16 cellular contexts compared by ENCODE assay signal in genomic region chr3:43031490-43032216, GRCh38. TPM values are rescaled to one million over a fixed set of nuclear protein-coding genes. Genes with fewer than 3 reads are reported as not detected.
DNase-seq lines count a peak whose midpoint lies in the region; ATAC-seq and TF ChIP-seq lines count a peak whose summit lies in the region.
"Had no signal": no experiment of that assay in that cellular context is flagged by ENCODE, and none has a peak within 500 bp of the region (broad histone marks: within the 10 kb centered on the region; RNA-seq: fewer than 3 reads in every experiment).

No MANE protein-coding gene starts in this region.

- ATAC-seq in left ventricle myocardium superior (peak; percentile 93), GM21528 (IDR thresholded peaks at IDR 0.05; ENCODE audit: low FRiP score, unreplicated experiment) (no peak)
- ATAC-seq: HCT116; natural killer cell treated with Interleukin-12 subunit alpha and Interleukin-12 subunit beta and Interleukin-15 and Interleukin-18, amount 100 ng/mL, for 72 hours had no signal

- no peaks in the 10 kb centered on the region for H3K27me3 ChIP-seq in suprapubic skin
- H3K27me3 ChIP-seq: SJCRH30 had no signal

- CTCF ChIA-PET in RWPE1 (lab: Yijun Ruan, JAX): no interaction called here

- TF ChIP-seq CTCF in coronary artery (IDR thresholded peaks at IDR 0.05) (no peak), suprapubic skin (IDR thresholded peaks at IDR 0.05) (no peak), RWPE1 (conservative IDR thresholded peaks at IDR 0.05; ENCODE audit: low read depth) (no peak)

- H3K4me3 ChIP-seq in coronary artery: no peak overlapping the region
- no peak overlapping the region for H3K4me3 ChIP-seq in suprapubic skin
- H3K4me3 ChIP-seq: prostate gland, SJCRH30 had no signal

- peaks cover 5% of the 10 kb centered on the region for H3K4me1 ChIP-seq in suprapubic skin
- H3K4me1 ChIP-seq: prostate gland, SJCRH30 had no signal

- POLR2A ChIA-PET in RWPE1 (lab: Yijun Ruan, JAX; ENCODE audit: low non-redundant PET): no interaction called here

- DNase-seq in NOMO-1 (lab: John Stamatoyannopoulos, UW; ENCODE audit: unreplicated experiment in 2 of 2) (peak; percentile 34 to 67), coronary artery (ENCODE audit: low spot score) (peak; percentile 76), left ventricle myocardium superior (peak; percentile 55), suprapubic skin (ENCODE audit: low spot score in 2 of 2) (peak; percentile 84 to 88), retina (no peak), RWPE1 (ENCODE audit: low spot score) (no peak)
- DNase-seq: activated CD4-positive, CD25-positive, alpha-beta regulatory T cell treated with anti-CD3 and anti-CD28 coated beads, Interleukin-2, amount 50 U/mL, for 72 hours; NCI-H187; NCI-H345; SJCRH30 had no signal

- H3K27ac ChIP-seq in coronary artery (peak overlapping the region in 1 of 2 donors; percentile 39), suprapubic skin (no peak overlapping the region), RWPE1 (no peak overlapping the region)
- H3K27ac ChIP-seq: prostate gland, SJCRH30 had no signal

- TF ChIP-seq EP300 in suprapubic skin (IDR thresholded peaks at IDR 0.05): no peak

- H3K9me3 ChIP-seq in suprapubic skin: no peaks in the 10 kb centered on the region
- H3K9me3 ChIP-seq: prostate gland, SJCRH30 had no signal

- 33% methylated on average over 5 of the region's 5 CpGs for WGBS in suprapubic skin

- no peaks in the 10 kb centered on the region for H3K36me3 ChIP-seq in suprapubic skin
- H3K36me3 ChIP-seq: prostate gland, SJCRH30 had no signal

- TF ChIP-seq POLR2A in suprapubic skin (IDR thresholded peaks at IDR 0.05): no peak

- intact Hi-C loops in left ventricle myocardium superior (cut with micrococcal nuclease): no loop called here

RNA-seq across cellular contexts. Expression of gene GASK1A, which starts 52.5 kb away (rescaled TPM):
- total RNA-seq in left ventricle myocardium superior (0.59 TPM), suprapubic skin (1 to 10 TPM; 1.5 to 8.2 (median 3.2) TPM)
- total RNA-seq: HT1080, lung microvascular endothelial cell, SJCRH30 had no signal

Comparison
In these comparisons a context has a peak if more than half of its experiments do, and no peak if none do; other contexts are left out.
1. DNase-seq: peak in NOMO-1 (2 of 2), coronary artery (single experiment), left ventricle myocardium superior (single experiment) and suprapubic skin (2 of 2); none in retina (single experiment) and RWPE1 (single experiment).